In genomic region chrX:19514791-19515614, GRCh38 we compare ENCODE assay signal across 1 cellular context.
TF ChIP-seq lines count a peak whose summit lies in the region.

Gene MAP3K15 (minus strand): TSS chrX:19515508. CDS start chrX:19515261, 247 bp downstream.

TF ChIP-seq in K562, 482 proteins besides CTCF, POLR2A, EP300 and RAD21 (continued from another document):
- TF ChIP-seq MGA (IDR thresholded peaks at IDR 0.05) (peak; percentile 63), FOXK2 (conservative IDR thresholded peaks at IDR 0.05 in 1 of 2, IDR thresholded peaks at IDR 0.05 in 1 of 2; ENCODE audit: low read depth in 2 of 2) (no peak), CCNT2 (IDR thresholded peaks at IDR 0.05; ENCODE audit: borderline replicate concordance, extremely low read depth, insufficient read length, low read depth, low read length) (no peak), HNRNPLL (IDR thresholded peaks at IDR 0.05; ENCODE audit: low read depth, low read length, poor library complexity, severe bottlenecking) (peak; percentile 43), MAX (CRISPR knock-in tag; IDR thresholded peaks at IDR 0.05) (0 out of 2 replicates have a peak, but pooled peaks have one; percentile 20), L3MBTL2 (IDR thresholded peaks at IDR 0.05) (peak; percentile 61; the same call in 1 of the 2 replicates), ZNF668 (CRISPR knock-in tag; IDR thresholded peaks at IDR 0.05) (no peak), CXXC5 (CRISPR knock-in tag; IDR thresholded peaks at IDR 0.05) (0 out of 2 replicates have a peak, but pooled peaks have one; percentile 20), MAFF (IDR thresholded peaks at IDR 0.05; ENCODE audit: low read length) (no peak), E2F6 (IDR thresholded peaks at IDR 0.05; ENCODE audit: borderline replicate concordance in 1 of 2, extremely low read depth in 1 of 2, insufficient read depth in 1 of 2, insufficient read length in 1 of 2, low read depth in 1 of 2, low read length in 1 of 2, poor library complexity in 1 of 2, severe bottlenecking in 1 of 2) (peak; percentile 14 to 87), HDAC8 (tag; IDR thresholded peaks at IDR 0.05) (no peak), BDP1 (IDR thresholded peaks at IDR 0.05; ENCODE audit: insufficient read depth, insufficient read length) (no peak)
TF ChIP-seq in K562: peak in this region for 6.
